Comparison of ENCODE assay signal across 9 cellular contexts in the genomic region with DNA sequence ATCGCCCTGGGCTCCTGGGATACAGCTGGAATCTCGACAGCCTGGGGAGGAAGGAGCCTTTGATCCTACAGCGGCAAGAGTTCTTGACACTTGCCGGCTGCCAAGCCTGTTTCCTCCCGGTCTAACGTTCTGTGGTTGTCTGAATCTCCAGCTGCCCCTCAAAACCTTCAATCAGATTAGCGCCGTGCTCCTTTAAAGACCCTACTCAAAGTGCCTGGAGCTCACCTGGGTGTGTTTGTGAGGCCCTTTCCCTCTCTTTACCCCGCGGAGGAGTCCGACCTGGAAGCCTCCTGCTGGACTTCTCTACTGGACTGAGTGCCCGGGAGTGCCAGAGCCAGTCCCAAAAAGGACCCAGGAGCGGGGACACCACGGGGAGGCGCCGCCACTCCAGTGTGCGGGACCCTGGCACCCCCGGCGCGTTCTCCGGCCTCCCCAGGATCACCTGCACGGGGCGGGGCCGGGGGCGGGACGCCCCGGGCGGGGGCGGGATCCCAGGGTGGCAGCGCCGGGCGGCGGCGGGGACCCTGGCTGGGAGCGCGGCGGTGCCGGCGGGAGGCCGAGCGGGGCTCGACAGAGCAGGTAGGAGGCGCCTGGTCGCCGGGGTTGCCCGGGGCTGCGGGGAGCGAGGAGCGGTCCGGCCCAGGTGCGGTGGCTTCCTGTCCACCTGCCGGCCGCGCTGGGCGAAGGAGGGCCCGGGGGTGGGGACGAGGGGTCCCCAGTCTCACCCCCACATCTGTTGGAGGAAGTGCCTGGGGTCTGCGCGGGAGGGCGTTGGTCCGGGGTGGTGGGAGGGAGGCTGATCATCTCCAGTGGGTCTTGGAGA. TPM values are rescaled to one million over a fixed set of nuclear protein-coding genes. Genes with fewer than 3 reads are reported as not detected.
DNase-seq lines count a peak whose midpoint lies in the region; ATAC-seq, FAIRE-seq and TF ChIP-seq lines count a peak whose summit lies in the region.
"Had no signal": no experiment of that assay in that cellular context is flagged by ENCODE, and none has a peak within 500 bp of the region (broad histone marks: within the 10 kb centered on the region; RNA-seq: fewer than 3 reads in every experiment).

A gene with protein sequence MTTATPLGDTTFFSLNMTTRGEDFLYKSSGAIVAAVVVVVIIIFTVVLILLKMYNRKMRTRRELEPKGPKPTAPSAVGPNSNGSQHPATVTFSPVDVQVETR (plus strand): TSS at position 497 of the 823 bp plus-strand sequence. CDS start 39,344 bp downstream, outside the sequence.

- no peak for FAIRE-seq in HTR-8/SVneo (lab: Jason Lieb, UNC)
- FAIRE-seq: GM12878 had no signal

- TF ChIP-seq POLR2A in breast epithelium (IDR thresholded peaks at IDR 0.05): no peak
- no peak for TF ChIP-seq POLR2A in tibial nerve (IDR thresholded peaks at IDR 0.05)

- H3K27me3 ChIP-seq in breast epithelium (no peaks in the 10 kb centered on the region), tibial nerve (peaks cover 0 to 36% of the 10 kb centered on the region in 2 donors)

- no peaks in the 10 kb centered on the region for H3K36me3 ChIP-seq in breast epithelium
- no peaks in the 10 kb centered on the region for H3K36me3 ChIP-seq in tibial nerve

- H3K4me1 Mint-ChIP-seq in memory B cell: peaks cover 3% of the 10 kb centered on the region

- H3K4me1 ChIP-seq in breast epithelium (peaks cover 0 to 7% of the 10 kb centered on the region in 2 donors), tibial nerve (peaks cover 0 to 35% (median 0%) of the 10 kb centered on the region in 4 donors)

- intact Hi-C loops in breast epithelium (cut with DNase I; ENCODE audit: low total_unique reads): no loop called here

- WGBS in tibial nerve, 2 donors: 5 to 8% methylated on average over 34 to 47 of the region's 61 CpGs

- ATAC-seq in memory B cell (ENCODE audit: low read depth) (peak; percentile 79), HG03025 (IDR thresholded peaks at IDR 0.05; ENCODE audit: low FRiP score, unreplicated experiment) (no peak)
- ATAC-seq: GM12878 had no signal

- H3K9me3 ChIP-seq in breast epithelium (no peaks in the 10 kb centered on the region), tibial nerve (no peaks in the 10 kb centered on the region)

- peak within 1 kb of the TSS; percentile 75 for H3K4me3 Mint-ChIP-seq in memory B cell

- peaks cover 6% of the 10 kb centered on the region for H3K27me3 Mint-ChIP-seq in memory B cell

- no peaks in the 10 kb centered on the region for H3K36me3 Mint-ChIP-seq in memory B cell

- H3K9me3 Mint-ChIP-seq in memory B cell: no peaks in the 10 kb centered on the region

- no peak for TF ChIP-seq EP300 in tibial nerve (IDR thresholded peaks at IDR 0.05)

- peak within 1 kb of the TSS in 2 of 3 donors; percentile 54 to 60 for H3K4me3 ChIP-seq in breast epithelium
- peak within 1 kb of the TSS in 3 of 4 donors; percentile 7 to 46 (median 42) for H3K4me3 ChIP-seq in tibial nerve
- H3K4me3 ChIP-seq: GM12878 had no signal

- no peak within 1 kb of the TSS for H3K27ac Mint-ChIP-seq in memory B cell

- TF ChIP-seq CTCF in breast epithelium (IDR thresholded peaks at IDR 0.05) (no peak), tibial nerve (IDR thresholded peaks at IDR 0.05) (no peak)

- H3K27ac ChIP-seq in breast epithelium (peak within 1 kb of the TSS; percentile 0 to 70), tibial nerve (peak within 1 kb of the TSS in 3 of 4 donors; percentile 10 to 66 (median 34))

- peak; percentile 79 for DNase-seq in DMS53 (lab: John Stamatoyannopoulos, UW)
- peak; percentile 50 for DNase-seq in T follicular helper cell (ENCODE audit: low read depth)
- peak in 1 of 2 donors; percentile 50 for DNase-seq in breast epithelium (ENCODE audit: low spot score in 2 of 2)
- peak in 1 of 2 donors; percentile 42 for DNase-seq in memory B cell (ENCODE audit: low spot score in 2 of 2)
- no peak for DNase-seq in tibial nerve (ENCODE audit: low spot score in 2 of 2)
- no peak for DNase-seq in DMS153 (lab: John Stamatoyannopoulos, UW)
- no peak for DNase-seq in HTR-8/SVneo (ENCODE audit: insufficient read length, low spot score)

RNA-seq across cellular contexts. Expression of the gene that starts here (rescaled TPM):
- total RNA-seq in breast epithelium: 1 to 10 TPM in 1 of 3 donors, under 1 TPM in 2; 0.16 to 8.2 (median 0.98) TPM
- total RNA-seq in tibial nerve: 100 to 1,000 TPM in 3 of 4 donors, 10 to 100 TPM in 1; 49.2 to 191 (median 141) TPM
- total RNA-seq: GM12878 had no signal

Comparison
In these comparisons a context has a peak if more than half of its experiments do, and no peak if none do; other contexts are left out.
1. RNA of the gene that starts here (total RNA-seq): 49.2 to 191 TPM in tibial nerve; 0.16 to 8.2 TPM in breast epithelium; every median in the first group is over 4 times any median in the second.
2. DNase-seq: peak in DMS53 (single experiment) and T follicular helper cell (single experiment); none in tibial nerve (0 of 2), DMS153 (single experiment) and HTR-8/SVneo (single experiment).